In genomic region chr13:79056706-79057105, GRCh38 we compare ENCODE assay signal across 1 cellular context.
TF ChIP-seq lines count a peak whose summit lies in the region.

No MANE protein-coding gene starts in this region.

TF ChIP-seq in HepG2, 621 proteins besides CTCF, POLR2A, EP300 and RAD21:
- TF ChIP-seq XRCC5 (optimal IDR thresholded peaks at IDR 0.05; ENCODE audit: low read length), result no peak
- no peak for TF ChIP-seq ZNF274 (CRISPR knock-in tag; IDR thresholded peaks at IDR 0.05)
- no peak for TF ChIP-seq ZNF670 (CRISPR knock-in tag; IDR thresholded peaks at IDR 0.05; ENCODE audit: borderline replicate concordance)
- TF ChIP-seq HOMEZ (CRISPR knock-in tag; IDR thresholded peaks at IDR 0.05; ENCODE audit: low read depth), result no peak
- TF ChIP-seq MAX (IDR thresholded peaks at IDR 0.05), result no peak
- TF ChIP-seq STAG1 (CRISPR knock-in tag; IDR thresholded peaks at IDR 0.05), result peak; percentile 43
